In genomic region chr10:118330295-118331076, GRCh38 we compare ENCODE assay signal across 22 cellular contexts.
"Had no signal": no experiment of that assay in that cellular context is flagged by ENCODE, and none has a peak within 500 bp of the region (broad histone marks: within the 10 kb centered on the region; RNA-seq: fewer than 3 reads in every experiment).

No MANE protein-coding gene starts in this region.

- H3K9me3 ChIP-seq: breast epithelium, esophagus muscularis mucosa, gastroesophageal sphincter, heart left ventricle, left ventricle myocardium inferior, sigmoid colon, spleen, tibial nerve, uterus had no signal

- H3K27ac ChIP-seq: breast epithelium, esophagus muscularis mucosa, gastroesophageal sphincter, heart left ventricle, left ventricle myocardium inferior, sigmoid colon, spleen, tibial nerve, uterus had no signal

- H3K27me3 ChIP-seq: breast epithelium, esophagus muscularis mucosa, gastroesophageal sphincter, heart left ventricle, sigmoid colon, spleen, tibial nerve, uterus had no signal

- H3K4me1 ChIP-seq: breast epithelium, uterus had no signal

- H3K4me3 Mint-ChIP-seq: WTC11 had no signal

- H3K36me3 ChIP-seq: breast epithelium, uterus had no signal

- H3K9me3 Mint-ChIP-seq: WTC11 had no signal

- DNase-seq: activated naive CD4-positive, alpha-beta T cell; cortex of kidney; effector CD8-positive, alpha-beta T cell; heart left ventricle; left ventricle myocardium inferior; mammary epithelial cell; occipital lobe; posterior cingulate gyrus; SHP77; sigmoid colon; spleen; stimulated activated naive CD4-positive, alpha-beta T cell; T-helper 1 cell; T-helper 9 cell; uterus had no signal

- H3K27ac Mint-ChIP-seq: WTC11 had no signal

- FAIRE-seq: astrocyte had no signal

- ATAC-seq: gastroesophageal sphincter, heart left ventricle, SK-N-SH treated with all-trans-retinoic acid at 6 μM for 48 hours, WTC11 had no signal

- H3K4me3 ChIP-seq: breast epithelium, esophagus muscularis mucosa, gastroesophageal sphincter, heart left ventricle, left ventricle myocardium inferior, sigmoid colon, spleen, tibial nerve, uterus had no signal

- H3K4me1 Mint-ChIP-seq: WTC11 had no signal
